In the genomic region with DNA sequence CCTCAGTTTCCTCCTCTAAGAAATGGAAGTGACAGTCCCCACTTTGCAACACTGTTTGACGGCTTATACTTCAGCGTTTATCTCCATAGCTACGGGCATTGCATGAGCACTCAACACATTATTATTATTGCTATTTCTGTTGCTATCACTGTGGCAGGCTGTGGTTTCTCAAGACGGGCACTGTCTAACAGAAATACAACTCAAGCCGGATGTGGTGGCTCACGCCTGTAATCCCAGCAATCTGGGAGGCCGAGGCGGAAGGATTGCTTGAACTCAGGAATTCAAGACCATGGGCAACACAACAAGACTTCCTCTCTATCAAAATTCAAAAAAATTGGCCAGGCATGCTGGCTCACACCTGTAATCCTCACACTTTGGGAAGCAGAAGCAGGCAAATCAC, we compare ENCODE assay signal across 15 cellular contexts. TPM values are rescaled to one million over a fixed set of nuclear protein-coding genes. Genes with fewer than 3 reads are reported as not detected.
DNase-seq lines count a peak whose midpoint lies in the region; ATAC-seq and TF ChIP-seq lines count a peak whose summit lies in the region.
"Had no signal": no experiment of that assay in that cellular context is flagged by ENCODE, and none has a peak within 500 bp of the region (broad histone marks: within the 10 kb centered on the region; RNA-seq: fewer than 3 reads in every experiment).

No MANE protein-coding gene starts in this region.

- DNase-seq in HL-60 (ENCODE audit: low read depth in 1 of 2, low spot score in 1 of 2) (peak; percentile 68 to 89), glomerular visceral epithelial cell (ENCODE audit: extremely low spot score) (peak; percentile 62), KG1 (lab: John Stamatoyannopoulos, UW) (no peak)
- DNase-seq in T-helper 2 cell treated with Interferon-gamma antibody and Interleukin-4, amounts not matched to agents 5 μg/mL and 100 μg/mL, for 36 hours (ENCODE audit: low spot score) = no peak
- DNase-seq: activated T-cell treated with anti-CD3 and anti-CD28 coated beads, Interleukin-2, amount 50 U/mL, for 24 hours; left cardiac atrium; NCI-H1092; NCI-H82; stimulated activated CD4-positive, alpha-beta T cell treated with anti-CD3 and anti-CD28 coated beads, Interleukin-4, amount 100 ng/mL, for 24 hours; T1000 had no signal

- no peak for ATAC-seq in GM19455 (IDR thresholded peaks at IDR 0.05; ENCODE audit: unreplicated experiment)
- ATAC-seq in esophagus mucosa = no peak
- ATAC-seq in GM21737 (IDR thresholded peaks at IDR 0.05; ENCODE audit: unreplicated experiment) = no peak
- ATAC-seq: left cardiac atrium had no signal

- no peaks in the 10 kb centered on the region for H3K36me3 Mint-ChIP-seq in T-helper 2 cell treated with Interferon-gamma antibody and Interleukin-4, amounts not matched to agents 5 μg/mL and 100 μg/mL, for 36 hours (ENCODE audit: low read depth)

- H3K27me3 ChIP-seq in BLaER1 (no peaks in the 10 kb centered on the region), HL-60 (ENCODE audit: insufficient read depth, poor library complexity, severe bottlenecking) (no peaks in the 10 kb centered on the region)
- H3K27me3 ChIP-seq: tibial nerve had no signal

- no peaks in the 10 kb centered on the region for H4K20me1 ChIP-seq in BLaER1

- H3K27me3 Mint-ChIP-seq in T-helper 2 cell treated with Interferon-gamma antibody and Interleukin-4, amounts not matched to agents 5 μg/mL and 100 μg/mL, for 36 hours (ENCODE audit: low read depth) = no peaks in the 10 kb centered on the region
- H3K27me3 Mint-ChIP-seq: activated T-cell treated with anti-CD3 and anti-CD28 coated beads, Interleukin-2, amount 50 U/mL, for 24 hours had no signal

- peak overlapping the region; percentile 63 for H3K27ac Mint-ChIP-seq in T-helper 2 cell treated with Interferon-gamma antibody and Interleukin-4, amounts not matched to agents 5 μg/mL and 100 μg/mL, for 36 hours
- H3K27ac Mint-ChIP-seq: activated T-cell treated with anti-CD3 and anti-CD28 coated beads, Interleukin-2, amount 50 U/mL, for 24 hours had no signal

- no peaks in the 10 kb centered on the region for H3K9me3 ChIP-seq in BLaER1
- H3K9me3 ChIP-seq: tibial nerve had no signal

- peaks cover 23% of the 10 kb centered on the region for H3K4me1 Mint-ChIP-seq in T-helper 2 cell treated with Interferon-gamma antibody and Interleukin-4, amounts not matched to agents 5 μg/mL and 100 μg/mL, for 36 hours (ENCODE audit: low read depth)

- TF ChIP-seq CTCF in HL-60 (IDR thresholded peaks at IDR 0.05; ENCODE audit: insufficient read depth, low read length) = no peak

- no peak overlapping the region for H3K9ac ChIP-seq in BLaER1

- H3K4me1 ChIP-seq in BLaER1 = peaks cover 65% of the 10 kb centered on the region

- H3K27ac ChIP-seq in BLaER1 (peak overlapping the region; percentile 52), HL-60 (replicated peaks) (peak overlapping the region; percentile 82)
- H3K27ac ChIP-seq: tibial nerve had no signal

- no peaks in the 10 kb centered on the region for H3K9me3 Mint-ChIP-seq in T-helper 2 cell treated with Interferon-gamma antibody and Interleukin-4, amounts not matched to agents 5 μg/mL and 100 μg/mL, for 36 hours
- H3K9me3 Mint-ChIP-seq: activated T-cell treated with anti-CD3 and anti-CD28 coated beads, Interleukin-2, amount 50 U/mL, for 24 hours had no signal

- H3K4me3 ChIP-seq in BLaER1 = no peak overlapping the region
- no peak overlapping the region for H3K4me3 ChIP-seq in HL-60 (replicated peaks; ENCODE audit: insufficient read depth, low read length)
- H3K4me3 ChIP-seq: tibial nerve had no signal

- no peak overlapping the region for H3K4me2 ChIP-seq in BLaER1

- H3K4me3 Mint-ChIP-seq in T-helper 2 cell treated with Interferon-gamma antibody and Interleukin-4, amounts not matched to agents 5 μg/mL and 100 μg/mL, for 36 hours = no peak overlapping the region
- H3K4me3 Mint-ChIP-seq: activated T-cell treated with anti-CD3 and anti-CD28 coated beads, Interleukin-2, amount 50 U/mL, for 24 hours had no signal

- H3K36me3 ChIP-seq in BLaER1 = no peaks in the 10 kb centered on the region
- H3K36me3 ChIP-seq: tibial nerve had no signal

RNA-seq across cellular contexts. Expression of gene ZSWIM4, which starts 4.9 kb away (rescaled TPM):
- 10.9 TPM for total RNA-seq in esophagus mucosa

RNA-seq across cellular contexts. Expression of gene C19orf53, which starts 16.1 kb away (rescaled TPM):
- 60.2 TPM for total RNA-seq in esophagus mucosa

RNA-seq across cellular contexts. Expression of gene MRI1, which starts 26.0 kb away (rescaled TPM):
- total RNA-seq in esophagus mucosa = 22.4 TPM

Comparison
In these comparisons a context has a peak if more than half of its experiments do, and no peak if none do; other contexts are left out.
1. DNase-seq: peak in HL-60 (2 of 2) and glomerular visceral epithelial cell (single experiment); none in T-helper 2 cell treated with Interferon-gamma antibody and Interleukin-4, amounts not matched to agents 5 μg/mL and 100 μg/mL, for 36 hours (single experiment) and KG1 (single experiment).